Comparison of ENCODE assay signal across 16 cellular contexts in genomic region chr4:122911588-122911987, GRCh38. TPM values are rescaled to one million over a fixed set of nuclear protein-coding genes. Genes with fewer than 3 reads are reported as not detected.
DNase-seq lines count a peak whose midpoint lies in the region; ATAC-seq, FAIRE-seq and TF ChIP-seq lines count a peak whose summit lies in the region.
"Had no signal": no experiment of that assay in that cellular context is flagged by ENCODE, and none has a peak within 500 bp of the region (broad histone marks: within the 10 kb centered on the region; RNA-seq: fewer than 3 reads in every experiment).

No MANE protein-coding gene starts in this region.

- no peaks in the 10 kb centered on the region for H4K20me1 ChIP-seq in astrocyte (ENCODE audit: insufficient read depth, low read length)
- H4K20me1 ChIP-seq: BLaER1 had no signal

- H3K9me3 Mint-ChIP-seq in astrocyte (ENCODE audit: unreplicated experiment) = no peaks in the 10 kb centered on the region
- H3K9me3 Mint-ChIP-seq in CD8-positive, alpha-beta memory T cell = no peaks in the 10 kb centered on the region
- H3K9me3 Mint-ChIP-seq: IgD-negative memory B cell had no signal

- peak overlapping the region; percentile 36; the same call in 1 of the 2 replicates for H3K4me3 ChIP-seq in ACC112 (ENCODE audit: low read depth, low read length)
- no peak overlapping the region for H3K4me3 ChIP-seq in astrocyte (ENCODE audit: insufficient read depth, low read depth, low read length)
- H3K4me3 ChIP-seq in right lobe of liver = no peak overlapping the region
- no peak overlapping the region for H3K4me3 ChIP-seq in CD8-positive, alpha-beta memory T cell (ENCODE audit: low read length)
- H3K4me3 ChIP-seq: BLaER1 had no signal

- H3K4me3 Mint-ChIP-seq in astrocyte (ENCODE audit: unreplicated experiment) = no peak overlapping the region
- H3K4me3 Mint-ChIP-seq in CD8-positive, alpha-beta memory T cell = no peak overlapping the region
- H3K4me3 Mint-ChIP-seq: IgD-negative memory B cell had no signal

- TF ChIP-seq CTCF in astrocyte (IDR thresholded peaks at IDR 0.05; ENCODE audit: insufficient read depth, low read depth, low read length) (no peak), right lobe of liver (IDR thresholded peaks at IDR 0.05) (no peak)

- H3K36me3 Mint-ChIP-seq in astrocyte (ENCODE audit: low read depth, unreplicated experiment) = no peaks in the 10 kb centered on the region
- peaks cover 0 to 7% (median 3%) of the 10 kb centered on the region in 3 donors for H3K36me3 Mint-ChIP-seq in CD8-positive, alpha-beta memory T cell

- peak; percentile 66 for FAIRE-seq in GM19239 (lab: Jason Lieb, UNC)
- FAIRE-seq in astrocyte (lab: Jason Lieb, UNC) = no peak
- FAIRE-seq: GM12891, H54 had no signal

- no peaks in the 10 kb centered on the region for H3K27me3 ChIP-seq in ACC112 (ENCODE audit: insufficient read depth, low read length)
- no peaks in the 10 kb centered on the region for H3K27me3 ChIP-seq in astrocyte (ENCODE audit: insufficient read depth, low read length)
- no peaks in the 10 kb centered on the region for H3K27me3 ChIP-seq in right lobe of liver
- no peaks in the 10 kb centered on the region for H3K27me3 ChIP-seq in CD8-positive, alpha-beta memory T cell (ENCODE audit: insufficient read depth, low read length, poor library complexity, severe bottlenecking)
- H3K27me3 ChIP-seq: BLaER1 had no signal

- DNase-seq in GM19239 (ENCODE audit: insufficient read length, low spot score) (no peak), astrocyte (ENCODE audit: low read depth) (peak; percentile 18), right lobe of liver (no peak), NCI-H128 (lab: John Stamatoyannopoulos, UW; ENCODE audit: unreplicated experiment) (no peak), T-helper 2 cell (no peak), MV-4-11 (lab: John Stamatoyannopoulos, UW) (no peak)
- no peak for DNase-seq in CD8-positive, alpha-beta memory T cell
- DNase-seq: AML-193, DMS79, KG1 had no signal

- H3K4me1 Mint-ChIP-seq in astrocyte (ENCODE audit: low read depth, unreplicated experiment) = peaks cover 20% of the 10 kb centered on the region
- H3K4me1 Mint-ChIP-seq in CD8-positive, alpha-beta memory T cell = no peaks in the 10 kb centered on the region
- H3K4me1 Mint-ChIP-seq: IgD-negative memory B cell had no signal

- POLR2A ChIA-PET in CD8-positive, alpha-beta memory T cell (lab: Charles Lee) = no interaction called here

- H3K27ac ChIP-seq in ACC112 (ENCODE audit: low read depth, low read length) (peak overlapping the region; percentile 35), astrocyte (ENCODE audit: low read depth, low read length) (no peak overlapping the region), right lobe of liver (peak overlapping the region in 2 of 3 donors; percentile 8 to 47)
- H3K27ac ChIP-seq in CD8-positive, alpha-beta memory T cell (ENCODE audit: low read depth, low read length) = no peak overlapping the region
- H3K27ac ChIP-seq: BLaER1 had no signal

- H3K9me3 ChIP-seq in astrocyte (ENCODE audit: insufficient read depth, low read depth, low read length) = no peaks in the 10 kb centered on the region
- H3K9me3 ChIP-seq in right lobe of liver = no peaks in the 10 kb centered on the region
- no peaks in the 10 kb centered on the region for H3K9me3 ChIP-seq in CD8-positive, alpha-beta memory T cell (ENCODE audit: low read length)
- H3K9me3 ChIP-seq: BLaER1 had no signal

- no peak overlapping the region for H3K9ac ChIP-seq in astrocyte (ENCODE audit: low read length)
- H3K9ac ChIP-seq: BLaER1 had no signal

- peak in 3 of 4 donors; percentile 49 to 68 (median 62) for ATAC-seq in right lobe of liver
- ATAC-seq: HCT116 had no signal

- H2AFZ ChIP-seq in ACC112 (ENCODE audit: low read length, unreplicated experiment) (no peak overlapping the region), astrocyte (ENCODE audit: low read depth, low read length) (no peak overlapping the region)

- no peak for TF ChIP-seq POLR2A in right lobe of liver (IDR thresholded peaks at IDR 0.05)

- H3K4me1 ChIP-seq in ACC112 (ENCODE audit: control insufficient read depth, insufficient read depth, low read length, unreplicated experiment) = peaks cover 36% of the 10 kb centered on the region
- peaks cover 17% of the 10 kb centered on the region for H3K4me1 ChIP-seq in astrocyte (ENCODE audit: insufficient read depth, low read length)
- peaks cover 0 to 30% (median 0%) of the 10 kb centered on the region in 4 donors for H3K4me1 ChIP-seq in right lobe of liver
- H3K4me1 ChIP-seq in CD8-positive, alpha-beta memory T cell (ENCODE audit: insufficient read depth, low read length) = no peaks in the 10 kb centered on the region
- H3K4me1 ChIP-seq: BLaER1 had no signal

- H3K36me3 ChIP-seq in ACC112 (ENCODE audit: insufficient read depth, low read length) (0 out of 2 replicates have a peak, but pooled peaks cover 3% of the 10 kb centered on the region), astrocyte (ENCODE audit: insufficient read depth, low read length) (no peaks in the 10 kb centered on the region), right lobe of liver (peaks cover 0 to 7% (median 0%) of the 10 kb centered on the region in 4 donors)
- H3K36me3 ChIP-seq in CD8-positive, alpha-beta memory T cell (ENCODE audit: insufficient read depth, low read length) = no peaks in the 10 kb centered on the region
- H3K36me3 ChIP-seq: BLaER1 had no signal

- 33% methylated on average over 1 of the region's 1 CpG for WGBS in right lobe of liver (ENCODE audit: insufficient coverage, low coverage, low lambda C conversion rate, missing lambda C conversion rate)

- no peak overlapping the region for H3K4me2 ChIP-seq in astrocyte (ENCODE audit: low read length)
- H3K4me2 ChIP-seq: BLaER1 had no signal

- H3K27me3 Mint-ChIP-seq in astrocyte (ENCODE audit: low read depth, unreplicated experiment) = no peaks in the 10 kb centered on the region
- H3K27me3 Mint-ChIP-seq in CD8-positive, alpha-beta memory T cell = peaks cover 0 to 2% of the 10 kb centered on the region in 2 donors
- H3K27me3 Mint-ChIP-seq: IgD-negative memory B cell had no signal

- CTCF ChIA-PET in CD8-positive, alpha-beta memory T cell (lab: Charles Lee) = no interaction called here

- H3K79me2 ChIP-seq in ACC112 (ENCODE audit: control insufficient read depth, insufficient read depth, low read length, unreplicated experiment) = no peaks in the 10 kb centered on the region
- H3K79me2 ChIP-seq in astrocyte (ENCODE audit: insufficient read depth, low read length) = no peaks in the 10 kb centered on the region

- intact Hi-C loops in right lobe of liver (cut with DNase I) = no loop called here

- H3K27ac Mint-ChIP-seq in astrocyte (ENCODE audit: unreplicated experiment) = no peak overlapping the region
- H3K27ac Mint-ChIP-seq in CD8-positive, alpha-beta memory T cell = no peak overlapping the region

RNA-seq across cellular contexts. Expression of gene NUDT6, which starts 10.8 kb away (rescaled TPM):
- 4.0 TPM in 2 replicates for total RNA-seq in astrocyte
- total RNA-seq in right lobe of liver = 10 to 100 TPM in 5 of 6 experiments, 1 to 10 TPM in 1; 8.0 to 20.5 (median 17.1) TPM
- 1 to 10 TPM; 4.3 to 5.5 TPM for total RNA-seq in CD8-positive, alpha-beta memory T cell
- polyA plus RNA-seq in CD8-positive, alpha-beta memory T cell = 1.6 TPM

Comparison
In these comparisons a context has a peak if more than half of its experiments do, and no peak if none do; other contexts are left out.
1. H3K27ac ChIP-seq: peak in ACC112 (single experiment) and right lobe of liver (2 of 3); none in astrocyte (single experiment) and CD8-positive, alpha-beta memory T cell (single experiment).